25 cellular contexts compared by ENCODE assay signal in genomic region chr22:44738347-44738715, GRCh38. TPM values are rescaled to one million over a fixed set of nuclear protein-coding genes. Genes with fewer than 3 reads are reported as not detected.
DNase-seq lines count a peak whose midpoint lies in the region; ATAC-seq and TF ChIP-seq lines count a peak whose summit lies in the region.
"Had no signal": no experiment of that assay in that cellular context is flagged by ENCODE, and none has a peak within 500 bp of the region (broad histone marks: within the 10 kb centered on the region; RNA-seq: fewer than 3 reads in every experiment).

No MANE protein-coding gene starts in this region.

- H3K4me1 ChIP-seq in lower lobe of right lung: peaks cover 15% of the 10 kb centered on the region
- H3K4me1 ChIP-seq: tibial nerve had no signal

- no peak overlapping the region for H3K27ac ChIP-seq in lower lobe of right lung
- H3K27ac ChIP-seq: tibial nerve had no signal

- no peaks in the 10 kb centered on the region for H3K36me3 ChIP-seq in lower lobe of right lung
- H3K36me3 ChIP-seq: tibial nerve had no signal

- intact Hi-C loops in lower lobe of right lung (cut with DNase I): no loop called here

- H3K4me3 ChIP-seq in lower lobe of right lung: no peak overlapping the region
- H3K4me3 ChIP-seq: lung, tibial nerve had no signal

- DNase-seq in A172 (ENCODE audit: low spot score) (peak; percentile 13), HPDE6-E6E7 (ENCODE audit: extremely low spot score) (peak; percentile 86), lower lobe of right lung (no peak), HuH-7.5 (ENCODE audit: low spot score) (no peak), T-helper 9 cell (no peak)
- DNase-seq in stimulated activated CD8-positive, alpha-beta memory T cell treated with anti-CD3 and anti-CD28 coated beads, Interleukin-4, amount 100 ng/mL, for 48 hours: no peak
- DNase-seq: activated CD4-positive, alpha-beta T cell treated with anti-CD3 and anti-CD28 coated beads, Interleukin-2, amount 10 ng/mL, durations not matched to agents 24 days and 14 days; activated T-cell treated with anti-CD3 and anti-CD28 coated beads, Interleukin-2, amount 50 U/mL, for 4 hours; amygdala; COR-L47; erythroblast; head of caudate nucleus; Kasumi-1; NCI-H1436 treated with DMSO at 0.1 percent for 48 hours; NCI-H526; nephron progenitor cell; stimulated activated CD4-positive, alpha-beta T cell treated with anti-CD3 and anti-CD28 coated beads, Interleukin-2, amount 100 ng/mL, for 48 hours had no signal

- H3K27me3 ChIP-seq in lower lobe of right lung (ENCODE audit: low read depth): peaks cover 5% of the 10 kb centered on the region
- H3K27me3 ChIP-seq: tibial nerve had no signal

- no peaks in the 10 kb centered on the region for H3K9me3 ChIP-seq in lower lobe of right lung
- H3K9me3 ChIP-seq: tibial nerve had no signal

- peak; percentile 73 for ATAC-seq in esophagus mucosa
- ATAC-seq in lower lobe of right lung: peak; percentile 42 to 51
- ATAC-seq in GM18858 (IDR thresholded peaks at IDR 0.05; ENCODE audit: unreplicated experiment): no peak
- ATAC-seq: activated T-cell treated with anti-CD3 and anti-CD28 coated beads, Interleukin-2, amount 50 U/mL, for 4 hours; right cardiac atrium had no signal

- TF ChIP-seq CTCF in lower lobe of right lung (IDR thresholded peaks at IDR 0.05): no peak

RNA-seq across cellular contexts. Expression of gene ARHGAP8, which starts 14.0 kb away (rescaled TPM):
- total RNA-seq in A172 (2014; rRNA removed; shearing (Covaris generic)): not detected in 2 replicates
- 8.9 TPM for total RNA-seq in esophagus mucosa
- total RNA-seq in lower lobe of right lung: 18.2 TPM
- total RNA-seq: A673, H4, RPMI7951 had no signal

RNA-seq across cellular contexts. Expression of gene PRR5, which starts 36.3 kb away (rescaled TPM):
- 3.7 and 7.1 TPM in 2 replicates for total RNA-seq in A172 (2014; rRNA removed; shearing (Covaris generic))
- 11.1 TPM for total RNA-seq in esophagus mucosa
- 9.6 TPM for total RNA-seq in lower lobe of right lung

Comparison
In these comparisons a context has a peak if more than half of its experiments do, and no peak if none do; other contexts are left out.
1. DNase-seq: peak in A172 (single experiment) and HPDE6-E6E7 (single experiment); none in lower lobe of right lung (single experiment), HuH-7.5 (single experiment), stimulated activated CD8-positive, alpha-beta memory T cell treated with anti-CD3 and anti-CD28 coated beads, Interleukin-4, amount 100 ng/mL, for 48 hours (single experiment) and T-helper 9 cell (single experiment).